9 cellular contexts compared by ENCODE assay signal in the genomic region with DNA sequence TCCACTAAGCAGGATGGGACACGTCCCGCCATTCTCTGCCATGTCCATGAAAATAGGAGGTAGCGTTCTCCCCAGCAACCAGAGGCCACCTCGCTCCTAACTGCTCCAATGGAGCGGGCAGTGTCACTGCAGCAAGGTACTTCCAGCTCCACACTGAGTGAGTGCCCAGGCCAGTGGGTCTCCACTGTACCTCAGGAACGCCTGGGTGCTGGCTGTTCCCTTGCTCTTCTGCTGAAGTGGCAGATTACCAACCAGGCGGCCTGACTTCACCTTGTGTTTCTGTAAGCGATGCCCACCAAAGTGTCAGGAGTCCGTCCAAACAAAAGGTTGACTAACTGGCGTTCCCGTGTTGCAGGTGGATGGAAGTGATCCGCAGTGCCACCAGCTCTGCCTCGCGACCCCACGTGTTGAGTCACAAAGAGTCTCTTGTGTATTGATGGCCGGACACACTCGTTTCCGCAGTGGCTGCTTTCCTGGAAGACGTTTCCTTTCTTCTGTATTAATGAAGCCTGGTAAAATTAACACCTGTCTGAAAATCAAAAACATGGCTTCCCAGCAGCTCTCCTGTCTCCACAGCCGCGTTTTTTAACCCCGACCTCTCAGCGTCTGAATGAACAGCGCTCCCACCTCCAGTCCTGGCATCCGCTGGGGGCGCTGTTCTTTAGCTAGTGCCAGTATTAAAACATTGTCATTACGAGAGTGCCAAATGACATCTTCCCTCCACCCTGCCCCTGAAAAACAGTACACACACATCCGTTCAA.
A peak's percentile ranks its signal among the peaks of the same experiment; 100 is the strongest.
DNase-seq lines count a peak whose midpoint lies in the region; ATAC-seq and TF ChIP-seq lines count a peak whose summit lies in the region.
"Had no signal": no experiment of that assay in that cellular context is flagged by ENCODE, and none has a peak within 500 bp of the region (broad histone marks: within the 10 kb centered on the region; RNA-seq: fewer than 3 reads in every experiment).

No MANE protein-coding gene starts in this region.

- peaks cover 48% of the 10 kb centered on the region for H3K36me3 Mint-ChIP-seq in activated B cell treated with CpG ODN at 0.5 μM for 24 hours (ENCODE audit: low read depth)

- no peak for TF ChIP-seq RAD21 in HCT116 (IDR thresholded peaks at IDR 0.05; ENCODE audit: low read depth)

- H3K27ac ChIP-seq in BLaER1 = peak overlapping the region; percentile 29; the same call in 1 of the 2 replicates
- H3K27ac ChIP-seq in HCT116 (ENCODE audit: low read depth, low read length) = no peak overlapping the region
- no peak overlapping the region for H3K27ac ChIP-seq in cardiac muscle cell
- H3K27ac ChIP-seq in substantia nigra (ENCODE audit: low read depth, low read length, poor library complexity, severe bottlenecking) = no peak overlapping the region

- ATAC-seq in HCT116 (peak; percentile 49), activated B cell treated with CpG ODN at 0.5 μM for 24 hours (ENCODE audit: low read depth) (no peak), HG02852 (IDR thresholded peaks at IDR 0.05; ENCODE audit: unreplicated experiment) (no peak)

- H3K79me2 ChIP-seq in HCT116 (ENCODE audit: insufficient read depth, low read length) = peaks cover 11% of the 10 kb centered on the region; the same call in 1 of the 2 replicates

- H3K27me3 ChIP-seq in BLaER1 = no peaks in the 10 kb centered on the region
- H3K27me3 ChIP-seq in HCT116 (ENCODE audit: insufficient read depth, low read length) = no peaks in the 10 kb centered on the region
- no peaks in the 10 kb centered on the region for H3K27me3 ChIP-seq in cardiac muscle cell

- DNase-seq in HCT116 (ENCODE audit: low read depth, low spot score) (peak; percentile 34), activated B cell treated with CpG ODN at 0.5 μM for 24 hours (no peak), cardiac muscle cell (ENCODE audit: low read depth in 1 of 2, low spot score in 1 of 2) (peak; percentile 12 to 82), substantia nigra (lab: John Stamatoyannopoulos, UW) (peak in 41 of 49 donors; percentile 8 to 75 (median 52)), mesenteric fat pad (ENCODE audit: low spot score) (no peak), cerebellar nuclear complex (lab: John Stamatoyannopoulos, UW) (no peak)

- H4K20me1 ChIP-seq in BLaER1 (peaks cover 93% of the 10 kb centered on the region), HCT116 (ENCODE audit: insufficient read depth) (0 out of 2 replicates have a peak, but pooled peaks cover 6% of the 10 kb centered on the region)

- H3K9me3 ChIP-seq in BLaER1 (no peaks in the 10 kb centered on the region), HCT116 (ENCODE audit: control insufficient read depth in 1 of 2, insufficient read depth in 1 of 2, low read depth in 1 of 2, low read length in 2 of 2) (no peaks in the 10 kb centered on the region), cardiac muscle cell (ENCODE audit: low read depth) (no peaks in the 10 kb centered on the region)

- H3K9me3 Mint-ChIP-seq in activated B cell treated with CpG ODN at 0.5 μM for 24 hours = no peaks in the 10 kb centered on the region
- H3K9me3 Mint-ChIP-seq: stimulated activated naive CD8-positive, alpha-beta T cell treated with anti-CD3 and anti-CD28 coated beads, Interleukin-15, Interleukin-2, amounts not matched to agents 100 ng/mL and 50 ng/mL, for 24 hours had no signal

- H3K4me3 ChIP-seq in BLaER1 = no peak overlapping the region
- H3K4me3 ChIP-seq in HCT116 (replicated peaks in 1 of 2; ENCODE audit: low read depth in 1 of 2, low read length in 2 of 2) = no peak overlapping the region
- no peak overlapping the region for H3K4me3 ChIP-seq in cardiac muscle cell

- no peaks in the 10 kb centered on the region for H3K27me3 Mint-ChIP-seq in activated B cell treated with CpG ODN at 0.5 μM for 24 hours
- H3K27me3 Mint-ChIP-seq: stimulated activated naive CD8-positive, alpha-beta T cell treated with anti-CD3 and anti-CD28 coated beads, Interleukin-15, Interleukin-2, amounts not matched to agents 100 ng/mL and 50 ng/mL, for 24 hours had no signal

- no peaks in the 10 kb centered on the region for H3K9me2 ChIP-seq in HCT116 (ENCODE audit: insufficient read depth)

- CTCF ChIA-PET in HCT116 (lab: Charles Lee) = interaction anchor here (0.7 to 4.9 kb wide), 14 partner anchors 12 to 599 kb away, joined by 3 to 41 read pairs (median 4); no protein-coding TSS in a partner anchor
- CTCF ChIA-PET in activated B cell treated with CpG ODN at 0.5 μM for 24 hours (lab: Charles Lee) = interaction anchor here (1.2 to 5.4 kb wide), 3 partner anchors 52 to 224 kb away, joined by 4 to 155 read pairs (median 47); no protein-coding TSS in a partner anchor

- POLR2A ChIA-PET in HCT116 (lab: Charles Lee) = interaction anchor here (0.9 to 1.1 kb wide), 2 partner anchors 13 to 205 kb away, joined by 3 read pairs; no protein-coding TSS in a partner anchor
- POLR2A ChIA-PET in activated B cell treated with CpG ODN at 0.5 μM for 24 hours (lab: Charles Lee) = no interaction called here

- no peak for TF ChIP-seq POLR2A in HCT116 (IDR thresholded peaks at IDR 0.05; ENCODE audit: borderline replicate concordance, extremely low read depth, insufficient read depth, insufficient read length)

- H3K27ac Mint-ChIP-seq in activated B cell treated with CpG ODN at 0.5 μM for 24 hours = peak overlapping the region; percentile 46

- H3K36me3 ChIP-seq in BLaER1 (peaks cover 55% of the 10 kb centered on the region), HCT116 (ENCODE audit: control insufficient read depth in 1 of 2, insufficient read depth in 2 of 2, low read length in 2 of 2) (peaks cover 9 to 11% of the 10 kb centered on the region in 2 experiments; a peak in 2 of 4 replicates), cardiac muscle cell (peaks cover 9% of the 10 kb centered on the region)

- no peak overlapping the region for H3K4me3 Mint-ChIP-seq in activated B cell treated with CpG ODN at 0.5 μM for 24 hours
- H3K4me3 Mint-ChIP-seq: stimulated activated naive CD8-positive, alpha-beta T cell treated with anti-CD3 and anti-CD28 coated beads, Interleukin-15, Interleukin-2, amounts not matched to agents 100 ng/mL and 50 ng/mL, for 24 hours had no signal

- intact Hi-C loops in HCT116 (cut with micrococcal nuclease) (loop anchor here (5.0 kb wide), 1 partner anchor 394 kb away; no protein-coding TSS in a partner anchor), activated B cell treated with CpG ODN at 0.5 μM for 24 hours (cut with micrococcal nuclease) (loop anchor here (5.0 kb wide), 1 partner anchor 39 kb away; no protein-coding TSS in a partner anchor)

- no peak overlapping the region for H2AFZ ChIP-seq in HCT116 (ENCODE audit: low read depth, low read length, poor library complexity, severe bottlenecking)

- H3K4me2 ChIP-seq in BLaER1 (peak overlapping the region; percentile 86), HCT116 (ENCODE audit: low read length) (no peak overlapping the region)

- H3K4me1 ChIP-seq in BLaER1 (peaks cover 62% of the 10 kb centered on the region), HCT116 (ENCODE audit: control insufficient read depth in 1 of 2, insufficient read depth in 2 of 2, low read length in 2 of 2) (peaks cover 0 to 26% of the 10 kb centered on the region in 2 experiments; a peak in 2 of 4 replicates), cardiac muscle cell (ENCODE audit: low read depth) (peaks cover 10% of the 10 kb centered on the region)

- peak overlapping the region; percentile 17; the same call in 1 of the 2 replicates for H3K9ac ChIP-seq in BLaER1
- H3K9ac ChIP-seq in HCT116 (ENCODE audit: low read length) = no peak overlapping the region

- no TSS peak for BruUV-seq in HCT116 (replicated peaks; lab: Mats Ljungman, UMichigan)

- RAD21 ChIA-PET in HCT116 (lab: Charles Lee; ENCODE audit: low non-redundant PET in 1 of 2, low total read pairs in 2 of 2, uncharacterized antibody in 2 of 2, unreplicated experiment in 2 of 2) = no interaction called here

- TF ChIP-seq CTCF in HCT116 (IDR thresholded peaks at IDR 0.05 in 2 of 3, conservative IDR thresholded peaks at IDR 0.05 in 1 of 3; ENCODE audit: borderline replicate concordance in 1 of 3, insufficient read depth in 1 of 3, low read depth in 2 of 3, low read length in 2 of 3) (peak in 2 of 3 experiments; percentile 85 to 89; a peak in 4 of 6 replicates), activated B cell treated with CpG ODN at 0.5 μM for 24 hours (IDR thresholded peaks at IDR 0.05) (no peak), cardiac muscle cell (IDR thresholded peaks at IDR 0.05; ENCODE audit: low read depth, low read length) (peak; percentile 49)

- peaks cover 9% of the 10 kb centered on the region for H3K4me1 Mint-ChIP-seq in activated B cell treated with CpG ODN at 0.5 μM for 24 hours

TF ChIP-seq in HCT116, 20 proteins besides CTCF, POLR2A, EP300 and RAD21:
- TF ChIP-seq, protein P1, sequence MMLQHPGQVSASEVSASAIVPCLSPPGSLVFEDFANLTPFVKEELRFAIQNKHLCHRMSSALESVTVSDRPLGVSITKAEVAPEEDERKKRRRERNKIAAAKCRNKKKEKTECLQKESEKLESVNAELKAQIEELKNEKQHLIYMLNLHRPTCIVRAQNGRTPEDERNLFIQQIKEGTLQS (IDR thresholded peaks at IDR 0.05) = no peak
- TF ChIP-seq, protein P2, sequence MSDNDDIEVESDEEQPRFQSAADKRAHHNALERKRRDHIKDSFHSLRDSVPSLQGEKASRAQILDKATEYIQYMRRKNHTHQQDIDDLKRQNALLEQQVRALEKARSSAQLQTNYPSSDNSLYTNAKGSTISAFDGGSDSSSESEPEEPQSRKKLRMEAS (IDR thresholded peaks at IDR 0.05) = no peak
- TF ChIP-seq YY1 (IDR thresholded peaks at IDR 0.05; ENCODE audit: extremely low read depth, insufficient replicate concordance, low read depth, low read length) (peak; percentile 4), CEBPB (IDR thresholded peaks at IDR 0.05; ENCODE audit: low read depth) (no peak), ZFX (IDR thresholded peaks at IDR 0.05) (no peak), SIN3A (IDR thresholded peaks at IDR 0.05; ENCODE audit: low read depth) (no peak), SP1 (IDR thresholded peaks at IDR 0.05; ENCODE audit: low read depth) (no peak)

Comparison
In these comparisons a context has a peak if more than half of its experiments do, and no peak if none do; other contexts are left out.
1. DNase-seq: peak in HCT116 (single experiment), cardiac muscle cell (2 of 2) and substantia nigra (41 of 49); none in activated B cell treated with CpG ODN at 0.5 μM for 24 hours (single experiment), mesenteric fat pad (single experiment) and cerebellar nuclear complex (0 of 2).